In the genomic region with DNA sequence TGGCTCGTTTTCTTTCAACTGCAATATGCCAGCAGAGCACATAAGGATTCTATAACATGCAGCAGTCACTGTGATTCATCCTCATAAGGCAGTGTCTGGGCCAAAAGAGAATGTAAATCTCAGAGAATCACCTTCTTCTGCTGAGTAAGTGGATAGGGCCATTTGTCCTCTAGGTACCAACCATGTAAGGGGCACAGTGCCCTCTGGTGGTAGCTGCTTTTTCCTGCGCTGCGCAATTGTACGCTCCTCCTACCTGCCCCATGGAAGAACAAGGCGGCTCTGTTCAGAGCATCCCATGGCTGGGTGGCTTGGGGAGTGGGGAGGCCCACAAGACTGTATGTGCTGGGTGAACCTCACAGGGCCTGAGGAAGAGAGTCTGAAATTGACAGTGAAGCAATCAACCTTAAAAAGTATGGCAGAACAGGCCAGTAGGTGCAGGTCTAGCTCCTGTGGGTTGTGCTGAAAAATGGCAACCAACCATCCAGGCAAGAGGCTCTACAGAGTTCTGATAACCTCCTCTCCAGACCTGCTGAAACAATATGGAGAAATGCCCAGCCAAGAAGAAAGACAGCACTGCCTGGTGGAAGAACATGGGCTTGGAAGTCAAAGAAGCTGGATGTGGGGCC, we compare ENCODE assay signal across 8 cellular contexts.
DNase-seq lines count a peak whose midpoint lies in the region; ATAC-seq and TF ChIP-seq lines count a peak whose summit lies in the region.

No MANE protein-coding gene starts in this region.

- H3K9ac ChIP-seq in NT2/D1 (ENCODE audit: insufficient read length, low read depth) (no peak overlapping the region), neural progenitor cell (no peak overlapping the region)

- H3K4me1 Mint-ChIP-seq in neural progenitor cell = no peaks in the 10 kb centered on the region

- no peak overlapping the region for H3K27ac Mint-ChIP-seq in neural progenitor cell

- H3K36me3 ChIP-seq in NT2/D1 (ENCODE audit: insufficient read depth, insufficient read length, low read length) (no peaks in the 10 kb centered on the region), neural progenitor cell (no peaks in the 10 kb centered on the region), tibial nerve (no peaks in the 10 kb centered on the region)

- H3K9me3 Mint-ChIP-seq in neural progenitor cell = no peaks in the 10 kb centered on the region

- no peak overlapping the region for H3K4me3 ChIP-seq in NT2/D1 (ENCODE audit: insufficient read length, low read depth)
- no peak overlapping the region for H3K4me3 ChIP-seq in foreskin fibroblast (ENCODE audit: low read depth in 1 of 2, low read length in 2 of 2)
- H3K4me3 ChIP-seq in neural progenitor cell = no peak overlapping the region
- no peak overlapping the region for H3K4me3 ChIP-seq in tibial nerve

- H3K27me3 ChIP-seq in NT2/D1 (ENCODE audit: insufficient read depth, insufficient read length) (no peaks in the 10 kb centered on the region), neural progenitor cell (no peaks in the 10 kb centered on the region), tibial nerve (no peaks in the 10 kb centered on the region)

- peak; percentile 12 for DNase-seq in GM10266 (ENCODE audit: extremely low spot score)
- DNase-seq in NT2/D1 (ENCODE audit: low read depth, low spot score) = peak; percentile 73
- DNase-seq in activated T-cell treated with anti-CD3 and anti-CD28 coated beads, Interleukin-2, amount 50 U/mL, for 48 hours = peak; percentile 63 to 67
- DNase-seq in foreskin fibroblast = peak; percentile 53 to 66
- DNase-seq in neural progenitor cell (ENCODE audit: low spot score) = peak; percentile 90
- peak; percentile 18 to 70 for DNase-seq in tibial nerve (ENCODE audit: low spot score in 2 of 2)
- no peak for DNase-seq in SKM-1 treated with dmso at 0.1 percent for 144 hours (lab: John Stamatoyannopoulos, UW; ENCODE audit: unreplicated experiment)

- H3F3A ChIP-seq in neural progenitor cell (ENCODE audit: low read depth) = no peaks in the 10 kb centered on the region

- H3K79me2 ChIP-seq in neural progenitor cell (ENCODE audit: low read depth) = no peaks in the 10 kb centered on the region

- no peak overlapping the region for H3K27ac ChIP-seq in neural progenitor cell
- no peak overlapping the region for H3K27ac ChIP-seq in tibial nerve

- ATAC-seq in HG02938 (IDR thresholded peaks at IDR 0.05; ENCODE audit: unreplicated experiment) = peak; percentile 54

- H3K9me3 ChIP-seq in NT2/D1 (ENCODE audit: insufficient read depth, low read length) (no peaks in the 10 kb centered on the region), neural progenitor cell (ENCODE audit: low read depth) (no peaks in the 10 kb centered on the region), tibial nerve (no peaks in the 10 kb centered on the region)

- TF ChIP-seq CTCF in GM10266 (IDR thresholded peaks at IDR 0.05; ENCODE audit: control insufficient read depth, insufficient read depth, low read depth, missing control alignments) (peak; percentile 41), foreskin fibroblast (IDR thresholded peaks at IDR 0.05; ENCODE audit: low read depth, low read length) (peak; percentile 79), neural progenitor cell (IDR thresholded peaks at IDR 0.05) (peak; percentile 89), tibial nerve (IDR thresholded peaks at IDR 0.05) (peak; percentile 19 to 41 (median 29))

- TF ChIP-seq POLR2A in tibial nerve (IDR thresholded peaks at IDR 0.05) = no peak

- H4K20me1 ChIP-seq in neural progenitor cell (ENCODE audit: low read depth) = no peaks in the 10 kb centered on the region

- no peak overlapping the region for H3K4me2 ChIP-seq in neural progenitor cell

- H3K36me3 Mint-ChIP-seq in neural progenitor cell = no peaks in the 10 kb centered on the region

- H3K4me1 ChIP-seq in NT2/D1 (ENCODE audit: insufficient read depth, insufficient read length) = no peaks in the 10 kb centered on the region
- no peaks in the 10 kb centered on the region for H3K4me1 ChIP-seq in neural progenitor cell
- no peaks in the 10 kb centered on the region for H3K4me1 ChIP-seq in tibial nerve

- no peak overlapping the region for H3K4me3 Mint-ChIP-seq in neural progenitor cell

- no peak for TF ChIP-seq EP300 in tibial nerve (IDR thresholded peaks at IDR 0.05)

- H2AFZ ChIP-seq in neural progenitor cell (replicated peaks) = peak overlapping the region; percentile 45

- 10 to 20% methylated on average over 5 of the region's 5 CpGs for whole genome bisulfite sequencing in tibial nerve, 2 donors

- peaks cover 6% of the 10 kb centered on the region for H3K27me3 Mint-ChIP-seq in neural progenitor cell (ENCODE audit: insufficient read depth, low read depth)

Comparison
In these comparisons a context has a peak if more than half of its experiments do, and no peak if none do; other contexts are left out.
1. CTCF ChIP-seq: peak in every context shown above with its lines; median percentile 89 in neural progenitor cell; 79 in foreskin fibroblast; 41 in GM10266; 29 in tibial nerve.